In the genomic region with DNA sequence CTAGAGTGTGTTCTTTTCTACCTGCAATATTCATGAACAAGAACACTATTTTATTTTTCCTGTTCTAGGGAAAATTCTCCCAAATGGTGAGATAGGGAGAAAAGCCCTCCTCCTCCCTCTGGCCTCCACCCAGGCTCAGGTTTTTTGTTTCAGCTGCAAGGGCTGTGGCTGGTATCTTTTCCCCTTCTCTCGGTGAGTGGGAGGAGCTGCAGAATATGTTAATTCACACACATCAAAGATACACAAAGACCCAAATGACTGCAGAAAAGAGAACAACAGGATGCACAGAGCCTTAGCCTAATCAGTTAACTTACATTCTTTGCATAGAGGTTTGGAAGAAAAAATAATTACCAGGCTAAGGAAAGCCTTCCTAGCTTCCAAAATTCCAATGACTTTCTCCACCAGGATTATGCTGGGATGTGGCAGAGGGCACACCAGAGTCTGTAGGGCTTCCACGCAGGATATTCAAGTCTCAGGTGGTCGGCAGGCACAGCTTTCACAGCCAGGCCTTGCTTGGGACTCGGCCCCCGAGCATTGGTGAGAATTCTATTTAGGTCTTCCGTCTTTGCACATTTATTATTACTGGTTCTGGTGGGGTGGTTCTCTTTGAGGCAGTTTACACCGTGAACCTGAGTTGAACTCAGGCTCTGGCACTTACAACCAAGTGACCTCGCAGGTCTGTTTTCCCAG, we compare ENCODE assay signal across 1 cellular context.
TF ChIP-seq lines count a peak whose summit lies in the region.

No MANE protein-coding gene starts in this region.

TF ChIP-seq in K562, 482 proteins besides CTCF, POLR2A, EP300 and RAD21 (continued from another document):
- TF ChIP-seq SMARCC2 (IDR thresholded peaks at IDR 0.05; ENCODE audit: low read depth), result no peak
- no peak for TF ChIP-seq CEBPZ (IDR thresholded peaks at IDR 0.05; ENCODE audit: borderline replicate concordance, low read depth, low read length)
- TF ChIP-seq EWSR1 (IDR thresholded peaks at IDR 0.05; ENCODE audit: borderline replicate concordance, low read depth, partially characterized antibody), result no peak
- no peak for TF ChIP-seq RHOXF2B (CRISPR knock-in tag; conservative IDR thresholded peaks at IDR 0.05)
- no peak for TF ChIP-seq RUNX1 (IDR thresholded peaks at IDR 0.05; ENCODE audit: low read depth)
- no peak for TF ChIP-seq PHF21A (IDR thresholded peaks at IDR 0.05; ENCODE audit: borderline replicate concordance, low read depth)
- TF ChIP-seq RBM22 (IDR thresholded peaks at IDR 0.05; ENCODE audit: low read depth, low read length, poor library complexity, severe bottlenecking), result no peak
- no peak for TF ChIP-seq SREBF2 (CRISPR knock-in tag; IDR thresholded peaks at IDR 0.05)
- TF ChIP-seq MTA3 (IDR thresholded peaks at IDR 0.05; ENCODE audit: borderline replicate concordance), result no peak
- TF ChIP-seq NFRKB (IDR thresholded peaks at IDR 0.05; ENCODE audit: low read depth), result no peak
- TF ChIP-seq GTF2A2 (tag; IDR thresholded peaks at IDR 0.05), result no peak
